In the genomic region with DNA sequence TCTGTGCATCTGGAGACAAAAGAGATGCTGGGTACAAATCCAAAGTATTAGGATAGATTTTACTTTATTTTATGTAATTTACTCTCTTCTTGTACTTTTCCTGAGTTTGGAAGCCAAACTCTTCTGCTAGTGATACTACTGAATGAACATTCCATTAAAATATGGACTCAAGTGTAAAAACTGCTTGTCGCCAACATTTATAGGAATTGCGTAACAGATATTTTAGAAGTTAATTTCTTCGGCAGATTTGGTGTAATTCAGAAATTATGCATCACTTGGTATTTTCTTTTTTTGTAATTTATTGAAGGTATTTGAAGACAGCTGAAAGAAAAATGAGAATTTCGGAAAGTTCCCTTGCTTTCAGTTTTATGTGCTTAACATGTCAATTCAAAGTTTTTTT, we compare ENCODE assay signal across 28 cellular contexts.
"Had no signal": no experiment of that assay in that cellular context is flagged by ENCODE, and none has a peak within 500 bp of the region (broad histone marks: within the 10 kb centered on the region; RNA-seq: fewer than 3 reads in every experiment).

No MANE protein-coding gene starts in this region.

- H3K9me3 ChIP-seq: psoas muscle, suprapubic skin, testis, transverse colon, upper lobe of right lung, uterus had no signal

- H2AFZ ChIP-seq: neural progenitor cell, parathyroid adenoma had no signal

- H3K79me2 ChIP-seq: parathyroid adenoma had no signal

- H3K36me3 ChIP-seq: neural progenitor cell, ovary, upper lobe of right lung, uterus had no signal

- H3K9ac ChIP-seq: neural progenitor cell, parathyroid adenoma had no signal

- ATAC-seq: natural killer cell; psoas muscle; right cardiac atrium; sciatic nerve; stimulated activated memory B cell treated with anti-CD40 and anti-IgM and Interleukin-4, amounts not matched to agents 10 μg/mL and 1 μg/mL and 100 μg/mL, for 72 hours; stimulated activated naive CD8-positive, alpha-beta T cell treated with anti-CD3 and anti-CD28 coated beads, Interleukin-15, amount 100 ng/mL, for 72 hours; stimulated activated naive CD8-positive, alpha-beta T cell treated with anti-CD3 and anti-CD28 coated beads, Interleukin-15, Interleukin-2, amounts not matched to agents 100 U/mL and 50 U/mL, for 24 hours; upper lobe of right lung had no signal

- H3K4me3 ChIP-seq: neural progenitor cell, ovary, psoas muscle, skin epidermis, smooth muscle cell, spleen, suprapubic skin, testis, tibial artery, transverse colon, upper lobe of right lung, uterus had no signal

- DNase-seq: natural killer cell; occipital lobe; ovary; posterior cingulate gyrus; psoas muscle; right cardiac atrium; spleen; stimulated activated CD4-positive, alpha-beta T cell treated with anti-CD3 and anti-CD28 coated beads, Interleukin-12 subunit alpha, Interleukin-12 subunit beta, amount 100 ng/mL, for 4 hours; stimulated activated CD4-positive, alpha-beta T cell treated with anti-CD3 and anti-CD28 coated beads, Interleukin-1b, Interleukin-23, amount 100 ng/mL, for 48 hours; stimulated activated CD4-positive, alpha-beta T cell treated with anti-CD3 and anti-CD28 coated beads, Interleukin-4, amount 100 ng/mL, for 1 hour; stimulated activated CD4-positive, alpha-beta T cell treated with anti-CD3 and anti-CD28 coated beads, Interleukin-4, amount 100 ng/mL, for 4 hours; stimulated activated CD8-positive, alpha-beta memory T cell treated with anti-CD3 and anti-CD28 coated beads, Interleukin-4, amount 100 ng/mL, for 48 hours; stimulated activated naive CD4-positive, alpha-beta T cell; stimulated activated naive CD8-positive, alpha-beta T cell treated with anti-CD3 and anti-CD28 coated beads, Interleukin-15, amount 100 ng/mL, for 72 hours; stimulated activated naive CD8-positive, alpha-beta T cell treated with anti-CD3 and anti-CD28 coated beads, Interleukin-15, Interleukin-2, amounts not matched to agents 100 U/mL and 50 U/mL, for 24 hours; substantia nigra; testis; tibial artery; transverse colon; upper lobe of right lung; uterus had no signal

- H3K4me1 ChIP-seq: neural progenitor cell, parathyroid adenoma, psoas muscle, spleen, suprapubic skin, testis, tibial artery, transverse colon, upper lobe of right lung, uterus had no signal

- H3K4me2 ChIP-seq: neural progenitor cell, smooth muscle cell had no signal

- H3K27me3 ChIP-seq: neural progenitor cell, ovary, spleen, suprapubic skin, testis, tibial artery, transverse colon, upper lobe of right lung, uterus had no signal

- H3K27ac ChIP-seq: neural progenitor cell, ovary, parathyroid adenoma, psoas muscle, skin epidermis, spleen, suprapubic skin, testis, tibial artery, transverse colon, upper lobe of right lung, uterus had no signal
